Comparison of ENCODE assay signal across 8 cellular contexts in the genomic region with DNA sequence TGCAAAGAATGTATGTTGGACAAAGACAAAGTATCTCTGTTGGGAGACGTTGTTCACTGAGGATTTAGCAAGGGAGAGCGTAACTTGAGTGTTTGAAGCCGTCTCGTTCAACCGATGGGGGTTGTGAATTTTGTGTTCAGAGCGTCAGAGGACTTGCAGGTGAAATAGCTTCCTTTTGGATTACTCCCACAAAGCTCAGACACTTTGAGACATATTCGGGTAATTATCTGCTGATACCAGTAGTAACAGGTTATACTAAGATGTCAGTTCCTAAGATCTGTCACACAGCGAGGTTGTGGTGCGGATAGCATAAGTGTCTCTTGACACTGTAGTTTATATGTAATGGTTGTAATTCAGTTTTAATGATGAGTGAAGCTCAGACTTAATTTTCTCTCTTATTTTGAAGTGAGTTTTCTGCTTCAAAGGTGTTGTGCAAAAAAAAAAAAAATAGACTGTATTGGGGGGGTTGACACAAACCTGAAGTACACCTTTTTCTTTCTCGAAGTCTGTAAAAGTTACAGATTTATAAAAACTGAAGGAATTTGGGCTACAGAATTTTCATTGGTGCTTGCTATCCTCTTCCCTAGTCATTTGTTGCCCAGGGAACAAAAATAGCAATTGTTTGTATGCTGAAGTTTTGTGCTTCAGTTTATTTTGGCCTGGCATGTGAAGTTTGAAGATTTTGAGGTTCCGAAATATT. TPM values are rescaled to one million over a fixed set of nuclear protein-coding genes. Genes with fewer than 3 reads are reported as not detected.
A peak's percentile ranks its signal among the peaks of the same experiment; 100 is the strongest.
DNase-seq lines count a peak whose midpoint lies in the region; ATAC-seq and TF ChIP-seq lines count a peak whose summit lies in the region.

No MANE protein-coding gene starts in this region.

- no peaks in the 10 kb centered on the region for H3K27me3 ChIP-seq in rectal smooth muscle tissue (ENCODE audit: control insufficient read depth, insufficient read depth, low read length)

- no peaks in the 10 kb centered on the region for H3K36me3 ChIP-seq in rectal smooth muscle tissue (ENCODE audit: control insufficient read depth, insufficient read depth, low read length)

- peaks cover 24% of the 10 kb centered on the region for H3K4me1 ChIP-seq in rectal smooth muscle tissue (ENCODE audit: control insufficient read depth, insufficient read depth, low read length)

- no peak for TF ChIP-seq CTCF in VCaP (conservative IDR thresholded peaks at IDR 0.05)
- no peak for TF ChIP-seq CTCF in fibroblast of the aortic adventitia (IDR thresholded peaks at IDR 0.05; ENCODE audit: insufficient read depth, low read length)

- peaks cover 85% of the 10 kb centered on the region for H3K4me1 Mint-ChIP-seq in activated T-cell treated with anti-CD3 and anti-CD28 coated beads, Interleukin-2, amount 50 U/mL, for 72 hours (ENCODE audit: low read depth)

- H3K9me3 Mint-ChIP-seq in activated T-cell treated with anti-CD3 and anti-CD28 coated beads, Interleukin-2, amount 50 U/mL, for 72 hours = no peaks in the 10 kb centered on the region

- H3K27me3 Mint-ChIP-seq in activated T-cell treated with anti-CD3 and anti-CD28 coated beads, Interleukin-2, amount 50 U/mL, for 72 hours (ENCODE audit: low read depth) = no peaks in the 10 kb centered on the region

- H3K4me3 ChIP-seq in fibroblast of the aortic adventitia (ENCODE audit: low read depth, low read length) (peak overlapping the region; percentile 88), rectal smooth muscle tissue (ENCODE audit: low read length) (peak overlapping the region; percentile 80)

- peak overlapping the region; percentile 35 for H3K9ac ChIP-seq in rectal smooth muscle tissue (ENCODE audit: low read length)

- H3K27ac Mint-ChIP-seq in activated T-cell treated with anti-CD3 and anti-CD28 coated beads, Interleukin-2, amount 50 U/mL, for 72 hours = peak overlapping the region; percentile 95

- no peak for DNase-seq in activated T-cell treated with anti-CD3 and anti-CD28 coated beads, Interleukin-2, amount 50 U/mL, for 72 hours
- DNase-seq in activated T-cell treated with anti-CD3 and anti-CD28 coated beads, Interleukin-2, amount 50 U/mL, for 48 hours = no peak
- peak; percentile 40 for DNase-seq in fibroblast of the aortic adventitia (ENCODE audit: low read depth)
- no peak for DNase-seq in T1000 (lab: John Stamatoyannopoulos, UW)
- no peak for DNase-seq in NCI-H345 (lab: John Stamatoyannopoulos, UW)

- peaks cover 6 to 30% of the 10 kb centered on the region in 2 donors for H3K36me3 Mint-ChIP-seq in activated T-cell treated with anti-CD3 and anti-CD28 coated beads, Interleukin-2, amount 50 U/mL, for 72 hours (ENCODE audit: insufficient read depth in 2 of 2)

- peak overlapping the region; percentile 96 to 97 for H3K4me3 Mint-ChIP-seq in activated T-cell treated with anti-CD3 and anti-CD28 coated beads, Interleukin-2, amount 50 U/mL, for 72 hours

- H3K27ac ChIP-seq in VCaP = peak overlapping the region; percentile 98
- H3K27ac ChIP-seq in rectal smooth muscle tissue (ENCODE audit: low read depth, low read length) = peak overlapping the region; percentile 99

- ATAC-seq in activated T-cell treated with anti-CD3 and anti-CD28 coated beads, Interleukin-2, amount 50 U/mL, for 72 hours (replicated peaks in 1 of 2) = no peak
- ATAC-seq in HG03457 (IDR thresholded peaks at IDR 0.05; ENCODE audit: unreplicated experiment) = no peak

RNA-seq across cellular contexts. Expression of gene ASXL1, which starts 1.7 kb away (rescaled TPM):
- 100 to 1,000 TPM; 158 to 168 TPM for total RNA-seq in activated T-cell treated with anti-CD3 and anti-CD28 coated beads, Interleukin-2, amount 50 U/mL, for 72 hours
- 57.4 and 85.9 TPM in 2 replicates for total RNA-seq in fibroblast of the aortic adventitia (ENCODE audit: low replicate concordance)
